Comparison of ENCODE assay signal across 10 cellular contexts in genomic region chr3:9250236-9250635, GRCh38. TPM values are rescaled to one million over a fixed set of nuclear protein-coding genes. Genes with fewer than 3 reads are reported as not detected.
DNase-seq lines count a peak whose midpoint lies in the region; TF ChIP-seq lines count a peak whose summit lies in the region.
"Had no signal": no experiment of that assay in that cellular context is flagged by ENCODE, and none has a peak within 500 bp of the region (broad histone marks: within the 10 kb centered on the region; RNA-seq: fewer than 3 reads in every experiment).

No MANE protein-coding gene starts in this region.

- DNase-seq in ACHN = peak; percentile 7
- no peak for DNase-seq in GM13977 (ENCODE audit: low spot score)
- DNase-seq in astrocyte of the cerebellum (ENCODE audit: low read depth) = no peak
- DNase-seq in DMS53 (lab: John Stamatoyannopoulos, UW) = no peak
- DNase-seq in erythroblast (lab: John Stamatoyannopoulos, UW) = no peak
- DNase-seq in stimulated activated CD4-positive, alpha-beta T cell treated with anti-CD3 and anti-CD28 coated beads, Interleukin-2, amount 100 ng/mL, for 24 hours = no peak
- no peak for DNase-seq in stimulated activated CD4-positive, alpha-beta T cell treated with anti-CD3 and anti-CD28 coated beads, Interleukin-2, amount 100 ng/mL, for 48 hours

- H3K36me3 ChIP-seq in mesodermal cell (ENCODE audit: control insufficient read depth, insufficient read depth, low read length) = no peaks in the 10 kb centered on the region
- H3K36me3 ChIP-seq: adrenal gland, tibial artery had no signal

- no peak for TF ChIP-seq POLR2A in erythroblast (IDR thresholded peaks at IDR 0.05; ENCODE audit: low read length)

- peaks cover 9% of the 10 kb centered on the region for H3K4me1 ChIP-seq in mesodermal cell (ENCODE audit: control insufficient read depth, insufficient read depth, low read length, poor library complexity, severe bottlenecking)

- 40 to 71% methylated on average over 1 of the region's 4 CpGs for WGBS in mesodermal cell (ENCODE audit: insufficient coverage in 2 of 2), 2 experiments

- in situ Hi-C loops in ACHN (cut with HindIII; ENCODE audit: low pct_ligation_motif_present, low pct_unique_long_range_greater_than_20kb, low sequenced_read_pairs) (no loop called here), GM13977 (cut with MboI; ENCODE audit: low pct_unique_long_range_greater_than_20kb, low sequenced_read_pairs, unreplicated experiment) (no loop called here), astrocyte of the cerebellum (cut with HindIII; ENCODE audit: low sequenced_read_pairs) (no loop called here)

- no peaks in the 10 kb centered on the region for H3K9me3 ChIP-seq in mesodermal cell (ENCODE audit: control insufficient read depth, low read length)
- H3K9me3 ChIP-seq: adrenal gland, tibial artery had no signal

- H3K4me3 ChIP-seq in astrocyte of the cerebellum (ENCODE audit: low read depth, low read length) (no peak overlapping the region), mesodermal cell (ENCODE audit: extremely low read depth, insufficient read depth, low read length, poor library complexity, severe bottlenecking) (no peak overlapping the region)

- TF ChIP-seq CTCF in GM13977 (IDR thresholded peaks at IDR 0.05; ENCODE audit: extremely low read depth, insufficient read depth, missing control alignments) = peak; percentile 10
- TF ChIP-seq CTCF in astrocyte of the cerebellum (IDR thresholded peaks at IDR 0.05; ENCODE audit: low read depth, low read length, missing control alignments) = peak; percentile 20

- peak overlapping the region; percentile 70 for H3K27ac ChIP-seq in mesodermal cell (ENCODE audit: low read depth, low read length, severe bottlenecking)

RNA-seq across cellular contexts. Expression of gene SRGAP3, which starts 0.8 kb away (rescaled TPM):
- polyA plus RNA-seq in mesodermal cell (2013, experiment 1 of 2) = 10.9 TPM
- 8.9 TPM for polyA plus RNA-seq in mesodermal cell (2013, experiment 2 of 2)
